ENCODE assay signal across 26 cellular contexts in the genomic region with DNA sequence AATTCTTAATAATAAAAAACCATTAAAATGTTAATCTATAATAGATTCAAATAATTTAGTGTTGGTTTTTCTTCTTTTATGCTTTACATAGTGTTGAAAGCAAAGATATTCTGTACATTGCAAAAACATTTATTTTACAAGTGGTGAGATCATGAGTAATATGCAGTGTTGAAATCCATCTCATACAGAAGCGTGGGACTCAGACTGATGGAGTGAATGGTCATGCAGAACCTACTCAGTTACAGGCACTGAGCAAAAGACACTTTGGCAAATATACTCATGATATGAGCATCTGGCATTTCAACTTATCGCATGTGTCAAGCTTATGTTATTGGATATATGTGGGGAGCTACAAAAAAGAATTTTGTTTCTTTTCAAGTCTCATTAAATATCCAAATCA.
DNase-seq lines count a peak whose midpoint lies in the region; ATAC-seq and TF ChIP-seq lines count a peak whose summit lies in the region.
"Had no signal": no experiment of that assay in that cellular context is flagged by ENCODE, and none has a peak within 500 bp of the region (broad histone marks: within the 10 kb centered on the region; RNA-seq: fewer than 3 reads in every experiment).

No MANE protein-coding gene starts in this region.

- H3K4me2 ChIP-seq in mammary epithelial cell (ENCODE audit: insufficient read depth, low read depth, low read length) = no peak overlapping the region
- H3K4me2 ChIP-seq: GM23338 had no signal

- no peaks in the 10 kb centered on the region for H3K79me2 ChIP-seq in mammary epithelial cell (ENCODE audit: insufficient read depth, low read length)

- H3K4me3 ChIP-seq in AG04450 (ENCODE audit: low read depth, low read length) (no peak overlapping the region), mammary epithelial cell (replicated peaks in 1 of 3; ENCODE audit: insufficient read depth in 1 of 3, low read depth in 2 of 3, low read length in 3 of 3) (no peak overlapping the region), fibroblast of pulmonary artery (replicated peaks; ENCODE audit: low read depth, low read length) (no peak overlapping the region), HAP-1 (no peak overlapping the region)
- H3K4me3 ChIP-seq: GM23338 had no signal

- H3K27ac Mint-ChIP-seq in HFFc6 = no peak overlapping the region
- H3K27ac Mint-ChIP-seq: B cell, CD14-positive monocyte, GM23338 had no signal

- H3K36me3 ChIP-seq in mammary epithelial cell (ENCODE audit: insufficient read depth, low read length) (no peaks in the 10 kb centered on the region), HAP-1 (replicated peaks) (no peaks in the 10 kb centered on the region)

- in situ Hi-C loops in mammary epithelial cell (cut with MboI; ENCODE audit: low sequenced_read_pairs in 2 of 2) (no loop called here), HAP-1 (cut with MboI; ENCODE audit: low sequenced_read_pairs) (no loop called here)

- DNase-seq in AG04450 (ENCODE audit: low read depth, low spot score) = peak; percentile 26
- peak; percentile 4 for DNase-seq in HFFc6
- DNase-seq in mammary epithelial cell = peak; percentile 13
- peak; percentile 39 for DNase-seq in fibroblast of pulmonary artery (ENCODE audit: low read depth)
- no peak for DNase-seq in dedifferentiated amniotic fluid mesenchymal stem cell (ENCODE audit: extremely low spot score)
- no peak for DNase-seq in HAP-1 (ENCODE audit: low spot score in 2 of 2)
- no peak for DNase-seq in D341Med (ENCODE audit: low spot score)
- DNase-seq: 8988T; DMS 273 treated with DMSO at 0.1 percent for 48 hours; DND-41; HCEC 1CT; Karpas-422; NCI-H1694; NCI-H2081; NCI-H2171; NCI-H345; NCI-H524; NCI-H774; NK-92 treated with Interleukin-12 subunit alpha and Interleukin-12 subunit beta, amount 100 ng/mL, for 24 hours; SIG-M5 had no signal

- intact Hi-C loops in mammary epithelial cell (cut with micrococcal nuclease) = no loop called here

- CTCF ChIA-PET in AG04450 (lab: Charles Lee) (interaction anchor here (0.6 to 1.1 kb wide), 2 partner anchors 28 to 787 kb away, joined by 4 to 5 read pairs; no protein-coding TSS in a partner anchor), mammary epithelial cell (lab: Charles Lee; ENCODE audit: low non-redundant PET) (no interaction called here)

- peaks cover 20% of the 10 kb centered on the region; the same call in 1 of the 2 replicates for H3K4me1 Mint-ChIP-seq in HFFc6 (ENCODE audit: low read depth)
- H3K4me1 Mint-ChIP-seq: B cell, CD14-positive monocyte, GM23338 had no signal

- H3K4me3 Mint-ChIP-seq in HFFc6 = no peak overlapping the region
- H3K4me3 Mint-ChIP-seq: B cell, CD14-positive monocyte, GM23338 had no signal

- H4K20me1 ChIP-seq in mammary epithelial cell (ENCODE audit: insufficient read depth, low read length) = no peaks in the 10 kb centered on the region

- no peaks in the 10 kb centered on the region for H3K36me3 Mint-ChIP-seq in HFFc6 (ENCODE audit: low read depth)
- H3K36me3 Mint-ChIP-seq: CD14-positive monocyte had no signal

- no TSS peak for BruUV-seq in mammary epithelial cell (replicated peaks; lab: Mats Ljungman, UMichigan)

- no peak for TF ChIP-seq CTCF in AG04450 (IDR thresholded peaks at IDR 0.05; ENCODE audit: low read depth, low read length)
- no peak for TF ChIP-seq CTCF in HFFc6 (IDR thresholded peaks at IDR 0.05)
- TF ChIP-seq CTCF in mammary epithelial cell (conservative IDR thresholded peaks at IDR 0.05 in 1 of 2, IDR thresholded peaks at IDR 0.05 in 1 of 2; ENCODE audit: extremely low read depth in 1 of 2, insufficient read depth in 1 of 2, low read depth in 1 of 2, low read length in 2 of 2) = no peak
- no peak for TF ChIP-seq CTCF in fibroblast of pulmonary artery (IDR thresholded peaks at IDR 0.05; ENCODE audit: low read length, missing control alignments)

- H3K27ac ChIP-seq in AG04450 (ENCODE audit: low read depth, low read length) (no peak overlapping the region), mammary epithelial cell (ENCODE audit: insufficient read depth, low read depth, low read length) (no peak overlapping the region)
- H3K27ac ChIP-seq: RWPE1 had no signal

- POLR2A ChIA-PET in AG04450 (lab: Yijun Ruan, JAX) = no interaction called here

- no peaks in the 10 kb centered on the region for H3K27me3 Mint-ChIP-seq in HFFc6 (ENCODE audit: insufficient read depth)
- H3K27me3 Mint-ChIP-seq: B cell had no signal

- ATAC-seq in GM21576 (IDR thresholded peaks at IDR 0.05; ENCODE audit: unreplicated experiment) = no peak
- ATAC-seq: GM23338, SK-N-SH treated with all-trans-retinoic acid at 6 μM for 48 hours had no signal

- no peaks in the 10 kb centered on the region for H3K4me1 ChIP-seq in mammary epithelial cell (ENCODE audit: insufficient read depth, low read length)
- no peaks in the 10 kb centered on the region for H3K4me1 ChIP-seq in HAP-1

- H3K27me3 ChIP-seq in AG04450 (ENCODE audit: control insufficient read depth, insufficient read depth, low read length) (no peaks in the 10 kb centered on the region), mammary epithelial cell (ENCODE audit: insufficient read depth, low read length) (no peaks in the 10 kb centered on the region), HAP-1 (ENCODE audit: low read depth) (no peaks in the 10 kb centered on the region)

- no peak overlapping the region for H2AFZ ChIP-seq in mammary epithelial cell (ENCODE audit: low read depth, low read length)
- H2AFZ ChIP-seq: GM23338 had no signal

- H3K9ac ChIP-seq in mammary epithelial cell (ENCODE audit: insufficient read depth, low read length) = no peak overlapping the region

- dilution Hi-C loops in mammary epithelial cell (cut with HindIII; ENCODE audit: low sequenced_read_pairs) = no loop called here

- WGBS in mammary epithelial cell (ENCODE audit: low coverage, missing lambda C conversion rate) = 52% methylated on average over 2 of the region's 2 CpGs

- H3K9me3 ChIP-seq in AG04450 (ENCODE audit: control insufficient read depth, insufficient read depth, low read length) (no peaks in the 10 kb centered on the region), mammary epithelial cell (replicated peaks; ENCODE audit: insufficient read depth, low read length) (no peaks in the 10 kb centered on the region), HAP-1 (no peaks in the 10 kb centered on the region)

- H3K9me3 Mint-ChIP-seq in HFFc6 = no peaks in the 10 kb centered on the region
- H3K9me3 Mint-ChIP-seq: GM23338 had no signal

Comparison
In these comparisons a context has a peak if more than half of its experiments do, and no peak if none do; other contexts are left out.
1. DNase-seq: peak in AG04450 (single experiment), HFFc6 (single experiment), mammary epithelial cell (single experiment) and fibroblast of pulmonary artery (single experiment); none in dedifferentiated amniotic fluid mesenchymal stem cell (single experiment), HAP-1 (0 of 2) and D341Med (single experiment).